Comparison of ENCODE assay signal across 12 cellular contexts in genomic region chr2:163877316-163877715, GRCh38.
DNase-seq lines count a peak whose midpoint lies in the region; ATAC-seq, FAIRE-seq and TF ChIP-seq lines count a peak whose summit lies in the region.
"Had no signal": no experiment of that assay in that cellular context is flagged by ENCODE, and none has a peak within 500 bp of the region (broad histone marks: within the 10 kb centered on the region; RNA-seq: fewer than 3 reads in every experiment).

No MANE protein-coding gene starts in this region.

- peak; percentile 52 for FAIRE-seq in H54 (lab: Jason Lieb, UNC)

- no peaks in the 10 kb centered on the region for H3K36me3 Mint-ChIP-seq in naive thymus-derived CD4-positive, alpha-beta T cell

- POLR2A ChIA-PET in naive thymus-derived CD4-positive, alpha-beta T cell (lab: Charles Lee), result no interaction called here

- no peak overlapping the region for H3K27ac Mint-ChIP-seq in naive thymus-derived CD4-positive, alpha-beta T cell

- no peaks in the 10 kb centered on the region for H3K4me1 ChIP-seq in naive thymus-derived CD4-positive, alpha-beta T cell (ENCODE audit: control insufficient read depth in 2 of 2, insufficient read depth in 2 of 2, low read length in 2 of 2)

- no peak overlapping the region for H3K27ac ChIP-seq in naive thymus-derived CD4-positive, alpha-beta T cell (ENCODE audit: low read depth, low read length)

- no peaks in the 10 kb centered on the region for H3K36me3 ChIP-seq in naive thymus-derived CD4-positive, alpha-beta T cell (ENCODE audit: control insufficient read depth in 2 of 3, insufficient read depth in 3 of 3, low read length in 3 of 3)

- no peak overlapping the region for H3K4me3 Mint-ChIP-seq in naive thymus-derived CD4-positive, alpha-beta T cell

- H3K27me3 ChIP-seq in naive thymus-derived CD4-positive, alpha-beta T cell (ENCODE audit: control insufficient read depth in 2 of 2, insufficient read depth in 2 of 2, low read length in 2 of 2), result no peaks in the 10 kb centered on the region

- no peaks in the 10 kb centered on the region for H3K27me3 Mint-ChIP-seq in naive thymus-derived CD4-positive, alpha-beta T cell

- no peak for ATAC-seq in naive thymus-derived CD4-positive, alpha-beta T cell

- DNase-seq in H54 (ENCODE audit: insufficient read length, low spot score) (no peak), amniotic stem cell (lab: John Stamatoyannopoulos, UW) (peak; percentile 1), hepatic stellate cell (ENCODE audit: low spot score) (peak; percentile 26), smooth muscle cell of the brain vasculature (ENCODE audit: low read depth, low spot score) (peak; percentile 23), NCI-H82 treated with DMSO at 0.1 percent for 48 hours (lab: John Stamatoyannopoulos, UW; ENCODE audit: unreplicated experiment) (no peak), NCI-H526 (lab: John Stamatoyannopoulos, UW) (no peak)
- DNase-seq in naive thymus-derived CD4-positive, alpha-beta T cell, result no peak
- DNase-seq: activated CD8-positive, alpha-beta memory T cell treated with anti-CD3 and anti-CD28 coated beads for 24 hours; foreskin fibroblast; GDM1; NCI-H69; stimulated activated naive CD4-positive, alpha-beta T cell treated with Interleukin-2 at 50 U/mL for 16 hours had no signal

- H3K4me3 ChIP-seq in naive thymus-derived CD4-positive, alpha-beta T cell (ENCODE audit: low read length), result no peak overlapping the region

- peaks cover 0 to 23% (median 7%) of the 10 kb centered on the region in 11 donors for H3K9me3 Mint-ChIP-seq in naive thymus-derived CD4-positive, alpha-beta T cell

- no peak for TF ChIP-seq POLR2A in H54 (IDR thresholded peaks at IDR 0.05; ENCODE audit: low read depth, low read length)

- no peaks in the 10 kb centered on the region for H3K9me3 ChIP-seq in naive thymus-derived CD4-positive, alpha-beta T cell (ENCODE audit: control insufficient read depth in 2 of 3, low read length in 3 of 3)

- CTCF ChIA-PET in naive thymus-derived CD4-positive, alpha-beta T cell (lab: Charles Lee), result no interaction called here

- no peaks in the 10 kb centered on the region for H3K4me1 Mint-ChIP-seq in naive thymus-derived CD4-positive, alpha-beta T cell

- intact Hi-C loops in naive thymus-derived CD4-positive, alpha-beta T cell (cut with micrococcal nuclease), result no loop called here

Comparison
In these comparisons a context has a peak if more than half of its experiments do, and no peak if none do; other contexts are left out.
1. DNase-seq: peak in amniotic stem cell (single experiment), hepatic stellate cell (single experiment) and smooth muscle cell of the brain vasculature (single experiment); none in H54 (single experiment), NCI-H82 treated with DMSO at 0.1 percent for 48 hours (single experiment), naive thymus-derived CD4-positive, alpha-beta T cell (0 of 9) and NCI-H526 (0 of 2).